ENCODE assay signal across 1 cellular context in the genomic region with DNA sequence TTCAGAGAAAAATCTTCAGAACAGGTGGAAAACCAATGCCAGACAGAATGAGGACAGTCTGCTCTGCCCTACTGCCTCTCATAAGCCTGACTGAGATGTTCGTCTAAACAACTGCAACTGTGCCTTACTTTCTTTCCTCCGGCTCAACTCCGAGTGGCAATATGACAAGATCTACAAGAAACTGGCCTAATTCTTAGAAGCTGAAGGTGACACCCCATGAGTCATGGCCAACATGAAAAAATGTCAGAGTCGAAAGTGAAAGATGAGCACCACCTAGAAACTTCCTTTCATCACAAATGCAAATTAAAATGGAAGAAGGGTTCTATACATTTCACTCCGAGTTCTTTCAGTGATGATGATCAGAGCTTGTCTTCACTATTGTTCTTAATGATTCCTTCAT.
TF ChIP-seq lines count a peak whose summit lies in the region.

No MANE protein-coding gene starts in this region.

TF ChIP-seq in WTC11, 78 proteins besides CTCF, POLR2A, EP300 and RAD21 (continued from another document):
- no peak for TF ChIP-seq NFATC4 (CRISPR knock-in tag; IDR thresholded peaks at IDR 0.05)
